In the genomic region with DNA sequence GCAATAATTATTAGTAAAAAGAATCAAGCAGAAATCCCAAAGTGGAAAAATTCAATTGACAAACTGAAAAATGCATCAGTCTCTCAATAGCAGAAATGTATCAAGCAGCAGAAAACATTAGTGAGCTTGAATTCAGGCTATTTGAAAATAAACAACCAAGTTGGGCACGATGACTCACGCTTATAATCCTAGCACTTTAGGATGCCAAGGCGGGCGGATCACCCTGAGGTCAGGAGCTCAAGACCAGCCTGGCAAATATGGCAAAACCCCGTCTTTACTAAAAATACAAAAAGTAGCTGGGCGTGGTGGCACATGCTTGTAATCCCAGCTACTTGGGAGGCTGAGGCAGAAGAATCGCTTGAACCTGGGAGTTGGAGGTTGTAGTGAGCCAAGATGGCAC, we compare ENCODE assay signal across 8 cellular contexts.
DNase-seq lines count a peak whose midpoint lies in the region; FAIRE-seq and TF ChIP-seq lines count a peak whose summit lies in the region.
"Not testable (repeated sequence)": the region's sequence is repeated elsewhere in the genome, so short reads cannot be mapped to it uniquely, and the experiment has no call there.

No MANE protein-coding gene starts in this region.

- not testable (repeated sequence) for H2AK5ac ChIP-seq in mesenchymal stem cell (ENCODE audit: low read length, severe bottlenecking)

- H4K91ac ChIP-seq in mesenchymal stem cell (ENCODE audit: low read length): not testable (repeated sequence)

- FAIRE-seq in H54 (lab: Jason Lieb, UNC): peak; percentile 84

- DNase-seq in H54 (ENCODE audit: insufficient read length, low spot score): peak; percentile 11
- peak; percentile 88 for DNase-seq in MG63
- peak; percentile 40 to 80 (median 68) for DNase-seq in adrenal gland
- DNase-seq in chondrocyte (ENCODE audit: low spot score): not testable (repeated sequence)
- DNase-seq in fibroblast of pulmonary artery (ENCODE audit: low read depth): peak; percentile 26
- DNase-seq in mesenchymal stem cell: peak; percentile 62
- DNase-seq in stromal cell of bone marrow (ENCODE audit: low read depth): peak; percentile 24

- H3K4me3 Mint-ChIP-seq in chondrocyte (ENCODE audit: unreplicated experiment): not testable (repeated sequence)

- H3K4ac ChIP-seq in mesenchymal stem cell (ENCODE audit: low read depth in 1 of 2, low read length in 2 of 2): not testable (repeated sequence)

- not testable (repeated sequence) for H3K27me3 Mint-ChIP-seq in chondrocyte (ENCODE audit: low read depth)

- H3K27ac ChIP-seq in ACC112 (ENCODE audit: low read depth, low read length): peak overlapping the region; percentile 26; the same call in 1 of the 2 replicates
- peak overlapping the region; percentile 55 to 88 (median 81) for H3K27ac ChIP-seq in adrenal gland
- H3K27ac ChIP-seq in mesenchymal stem cell (ENCODE audit: low read length, poor library complexity, severe bottlenecking): not testable (repeated sequence)

- 43 to 63% (median 54%) methylated on average over 7 of the region's 7 CpGs for WGBS in adrenal gland, 4 donors
- 57% methylated on average over 4 of the region's 7 CpGs for WGBS in mesenchymal stem cell

- H3K79me1 ChIP-seq in mesenchymal stem cell (replicated peaks; ENCODE audit: low read length, poor library complexity, severe bottlenecking): peaks cover 19% of the 10 kb centered on the region

- H3K4me2 ChIP-seq in mesenchymal stem cell (ENCODE audit: low read length, poor library complexity, severe bottlenecking): not testable (repeated sequence)

- not testable (repeated sequence) for H2BK15ac ChIP-seq in mesenchymal stem cell (ENCODE audit: low read depth, poor library complexity, severe bottlenecking)

- H3K9ac ChIP-seq in mesenchymal stem cell (ENCODE audit: low read length): not testable (repeated sequence)

- H3K4me1 Mint-ChIP-seq in chondrocyte (ENCODE audit: low read depth): peaks cover 22% of the 10 kb centered on the region

- H4K8ac ChIP-seq in mesenchymal stem cell (ENCODE audit: low read length): not testable (repeated sequence)

- H3K27me3 ChIP-seq in ACC112 (ENCODE audit: insufficient read depth, low read length); MG63; adrenal gland; mesenchymal stem cell (ENCODE audit: control insufficient read depth in 1 of 2, insufficient read depth in 1 of 2, low read length in 2 of 2): not testable (repeated sequence)

- H3K36me3 Mint-ChIP-seq in chondrocyte (ENCODE audit: low read depth): peaks cover 34% of the 10 kb centered on the region

- not testable (repeated sequence) for TF ChIP-seq POLR2A in H54 (IDR thresholded peaks at IDR 0.05; ENCODE audit: low read depth, low read length); adrenal gland (IDR thresholded peaks at IDR 0.05)

- H3K9me3 ChIP-seq in MG63; adrenal gland (replicated peaks in 1 of 3); mesenchymal stem cell (ENCODE audit: control insufficient read depth, low read length): not testable (repeated sequence)

- H2BK12ac ChIP-seq in mesenchymal stem cell (ENCODE audit: low read length in 2 of 2): not testable (repeated sequence)

- TF ChIP-seq CTCF in adrenal gland (IDR thresholded peaks at IDR 0.05); chondrocyte (IDR thresholded peaks at IDR 0.05); fibroblast of pulmonary artery (IDR thresholded peaks at IDR 0.05; ENCODE audit: low read length, missing control alignments): not testable (repeated sequence)

- H3K4me1 ChIP-seq in ACC112 (ENCODE audit: control insufficient read depth, insufficient read depth, low read length, unreplicated experiment): peaks cover 36% of the 10 kb centered on the region
- peaks cover 15 to 25% of the 10 kb centered on the region in 2 donors for H3K4me1 ChIP-seq in adrenal gland (replicated peaks in 1 of 2)
- H3K4me1 ChIP-seq in mesenchymal stem cell (ENCODE audit: control insufficient read depth, insufficient read depth, low read depth, low read length): not testable (repeated sequence)

- not testable (repeated sequence) for H3K9me3 Mint-ChIP-seq in chondrocyte (ENCODE audit: low read depth)

- H2BK5ac ChIP-seq in mesenchymal stem cell (ENCODE audit: low read depth, low read length, poor library complexity, severe bottlenecking): not testable (repeated sequence)

- intact Hi-C loops in adrenal gland (cut with DNase I): not testable (repeated sequence)

- not testable (repeated sequence) for H3K4me3 ChIP-seq in ACC112 (ENCODE audit: low read depth, low read length); MG63; adrenal gland; fibroblast of pulmonary artery (replicated peaks; ENCODE audit: low read depth, low read length); mesenchymal stem cell (ENCODE audit: insufficient read depth in 1 of 2, low read depth in 1 of 2, low read length in 2 of 2)

- H3K36me3 ChIP-seq in ACC112 (ENCODE audit: insufficient read depth, low read length) (peaks cover 17% of the 10 kb centered on the region; the same call in 1 of the 2 replicates), MG63 (peaks cover 67% of the 10 kb centered on the region), adrenal gland (replicated peaks in 1 of 2) (peaks cover 0 to 25% of the 10 kb centered on the region in 2 donors), mesenchymal stem cell (ENCODE audit: control insufficient read depth in 1 of 2, insufficient read depth in 2 of 2, low read depth in 1 of 2, low read length in 2 of 2) (peaks cover 29 to 88% of the 10 kb centered on the region in 2 experiments)

- not testable (repeated sequence) for H2BK120ac ChIP-seq in mesenchymal stem cell (ENCODE audit: low read depth, low read length)

- not testable (repeated sequence) for H3K14ac ChIP-seq in mesenchymal stem cell (ENCODE audit: low read length in 2 of 2)

- H3K27ac Mint-ChIP-seq in chondrocyte (ENCODE audit: unreplicated experiment): peak overlapping the region; percentile 71

- H3K18ac ChIP-seq in mesenchymal stem cell (ENCODE audit: low read depth in 1 of 2, low read length in 2 of 2): not testable (repeated sequence)

- H2AFZ ChIP-seq in ACC112 (ENCODE audit: low read length, unreplicated experiment); mesenchymal stem cell (ENCODE audit: low read depth, low read length): not testable (repeated sequence)

- not testable (repeated sequence) for H3K23ac ChIP-seq in mesenchymal stem cell (ENCODE audit: low read length in 2 of 2)

- H3K79me2 ChIP-seq in ACC112 (ENCODE audit: control insufficient read depth, insufficient read depth, low read length, unreplicated experiment): not testable (repeated sequence)
